9 cellular contexts compared by ENCODE assay signal in genomic region chr1:214018605-214019268, GRCh38. TPM values are rescaled to one million over a fixed set of nuclear protein-coding genes. Genes with fewer than 3 reads are reported as not detected.
A peak's percentile ranks its signal among the peaks of the same experiment; 100 is the strongest.
DNase-seq lines count a peak whose midpoint lies in the region; ATAC-seq and TF ChIP-seq lines count a peak whose summit lies in the region.
"Had no signal": no experiment of that assay in that cellular context is flagged by ENCODE, and none has a peak within 500 bp of the region (broad histone marks: within the 10 kb centered on the region; RNA-seq: fewer than 3 reads in every experiment).

No MANE protein-coding gene starts in this region.

- no peak for TF ChIP-seq CTCF in mucosa of descending colon (IDR thresholded peaks at IDR 0.05)
- no peak for TF ChIP-seq CTCF in SK-N-SH (IDR thresholded peaks at IDR 0.05)

- H3K4me2 ChIP-seq in SK-N-SH: no peak overlapping the region

- ATAC-seq in GM18861 (IDR thresholded peaks at IDR 0.05; ENCODE audit: unreplicated experiment) (peak; percentile 82), HG02623 (IDR thresholded peaks at IDR 0.05; ENCODE audit: unreplicated experiment) (peak; percentile 74), mucosa of descending colon (peak; percentile 73)
- ATAC-seq: K562 had no signal

- DNase-seq in NCI-H2107 treated with DMSO at 0.1 percent for 48 hours (lab: John Stamatoyannopoulos, UW; ENCODE audit: unreplicated experiment) (peak; percentile 94), mucosa of descending colon (no peak), SK-N-SH (no peak), NOMO-1 (lab: John Stamatoyannopoulos, UW; ENCODE audit: unreplicated experiment in 2 of 2) (no peak)
- no peak for DNase-seq in stimulated activated naive CD4-positive, alpha-beta T cell treated with Interleukin-2 at 50 U/mL for 16 hours (lab: John Stamatoyannopoulos, UW)

- H3K36me3 ChIP-seq in mucosa of descending colon (ENCODE audit: low read depth) (no peaks in the 10 kb centered on the region), SK-N-SH (replicated peaks in 1 of 2; ENCODE audit: control insufficient read depth in 1 of 2, insufficient read depth in 2 of 2, low read length in 1 of 2) (peaks cover 0 to 6% of the 10 kb centered on the region in 2 experiments)

- H3K9me3 ChIP-seq in mucosa of descending colon (no peaks in the 10 kb centered on the region), SK-N-SH (no peaks in the 10 kb centered on the region)

- no peaks in the 10 kb centered on the region for H3K27me3 ChIP-seq in SK-N-SH (ENCODE audit: insufficient read depth)

- no peaks in the 10 kb centered on the region for H3K79me2 ChIP-seq in SK-N-SH (ENCODE audit: insufficient read depth)

- 47% methylated on average over 6 of the region's 6 CpGs for WGBS in SK-N-SH (ENCODE audit: low lambda C conversion rate)

- no peak for TF ChIP-seq EP300 in SK-N-SH (IDR thresholded peaks at IDR 0.05; ENCODE audit: borderline replicate concordance in 1 of 2, low read depth in 1 of 2, low read length in 1 of 2)

- POLR2A ChIA-PET in SK-N-SH (lab: Yijun Ruan, JAX): no interaction called here

- no peak overlapping the region for H3K9ac ChIP-seq in SK-N-SH

- peak overlapping the region in 1 of 2 experiments; percentile 92; a peak in 2 of 4 replicates for H3K27ac ChIP-seq in SK-N-SH (ENCODE audit: low read depth in 2 of 2, low read length in 1 of 2)

- H3K4me1 ChIP-seq in mucosa of descending colon (ENCODE audit: low read depth) (no peaks in the 10 kb centered on the region), SK-N-SH (ENCODE audit: control insufficient read depth in 1 of 2, insufficient read depth in 2 of 2, low read depth in 1 of 2, low read length in 1 of 2) (peaks cover 0 to 51% of the 10 kb centered on the region in 2 experiments; a peak in 2 of 4 replicates)

- intact Hi-C loops in mucosa of descending colon (cut with DNase I, micrococcal nuclease): no loop called here

- CTCF ChIA-PET in SK-N-SH (lab: Yijun Ruan, JAX): interaction anchor here (1.5 to 2.1 kb wide), 3 partner anchors 9 to 774 kb away, joined by 3 to 5 read pairs (median 4); no protein-coding TSS in a partner anchor

- TF ChIP-seq RAD21 in SK-N-SH (IDR thresholded peaks at IDR 0.05; ENCODE audit: low read length): no peak

- no peaks in the 10 kb centered on the region for H3F3A ChIP-seq in SK-N-SH (replicated peaks; ENCODE audit: insufficient read depth)

- no peaks in the 10 kb centered on the region for H4K20me1 ChIP-seq in SK-N-SH (ENCODE audit: insufficient read depth)

- no peaks in the 10 kb centered on the region for H3K9me2 ChIP-seq in SK-N-SH

- no peak overlapping the region for H3K4me3 ChIP-seq in mucosa of descending colon
- no peak overlapping the region for H3K4me3 ChIP-seq in SK-N-SH (ENCODE audit: low read depth in 2 of 2, low read length in 1 of 2)
- H3K4me3 ChIP-seq: K562 had no signal

- no peak overlapping the region for H2AFZ ChIP-seq in SK-N-SH (ENCODE audit: low read depth)

TF ChIP-seq in SK-N-SH, 30 proteins besides CTCF, POLR2A, EP300 and RAD21:
- TF ChIP-seq EZH2phosphoT487 (IDR thresholded peaks at IDR 0.05; ENCODE audit: borderline replicate concordance, low read depth) (no peak), MAX (IDR thresholded peaks at IDR 0.05; ENCODE audit: low read depth) (no peak)

RNA-seq across cellular contexts. Expression of gene PROX1, which starts 31.0 kb away (rescaled TPM):
- 10 to 100 TPM; 17.6 to 31.5 (median 19.2) TPM for total RNA-seq in mucosa of descending colon
- 0.25 and 0.45 TPM in 2 replicates for polyA plus RNA-seq in SK-N-SH (2012; rRNA removed)
- 0.55 and 0.71 TPM in 2 replicates for polyA plus RNA-seq in SK-N-SH (2012; cell fraction: cytosol; rRNA removed)
- polyA plus RNA-seq in SK-N-SH (2012; cell fraction: nucleus; rRNA removed): 0.45 and 0.51 TPM in 2 replicates
- total RNA-seq: T-helper 2 cell treated with Interferon-gamma antibody and Interleukin-4, amounts not matched to agents 100 ng/mL and 5 ng/mL, for 36 hours had no signal
